10 cellular contexts compared by ENCODE assay signal in the genomic region with DNA sequence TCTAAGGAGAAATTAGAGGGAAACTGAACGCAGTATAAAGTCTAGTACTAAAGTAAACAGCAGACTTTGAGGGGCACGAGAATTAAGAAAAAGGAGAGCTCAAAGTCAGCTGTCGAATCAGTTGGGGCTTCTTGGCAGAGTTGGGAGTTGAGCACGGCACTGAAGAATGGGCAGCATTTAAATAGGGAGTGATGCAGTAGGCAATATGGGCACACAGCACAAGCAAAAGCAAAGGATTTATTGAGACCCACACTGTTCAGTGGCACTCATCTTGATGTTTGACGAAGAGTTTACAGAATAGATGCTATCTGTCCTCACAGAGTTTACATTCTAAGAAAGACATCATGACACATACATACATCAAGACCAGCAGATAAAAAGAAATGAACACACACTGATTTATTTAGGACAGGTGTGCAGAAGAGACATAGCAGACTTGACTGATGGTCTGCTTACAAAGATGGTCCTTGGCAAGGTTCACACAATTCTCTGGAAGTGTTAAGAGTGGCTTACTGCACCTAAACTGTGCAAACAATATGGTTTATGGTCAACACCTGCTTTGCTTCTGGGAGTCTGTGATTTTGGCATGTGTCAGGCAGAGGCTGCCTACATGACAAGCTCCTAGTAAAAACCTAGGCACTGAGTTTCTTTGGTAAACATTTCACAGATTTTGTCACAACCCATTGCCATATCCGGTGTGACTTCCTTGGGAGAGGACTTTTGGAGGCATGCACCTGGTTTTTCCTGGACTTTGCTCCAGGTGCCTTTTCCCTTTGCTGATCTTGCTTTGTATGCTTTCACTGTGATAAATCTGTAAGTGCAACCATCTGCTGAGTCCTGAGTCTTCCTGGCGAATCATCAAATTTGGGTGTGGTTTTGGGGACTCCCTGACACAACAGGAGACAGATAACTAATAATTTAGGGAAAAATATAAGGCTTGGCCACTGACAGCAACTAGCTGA. TPM values are rescaled to one million over a fixed set of nuclear protein-coding genes. Genes with fewer than 3 reads are reported as not detected.
DNase-seq lines count a peak whose midpoint lies in the region; ATAC-seq, FAIRE-seq and TF ChIP-seq lines count a peak whose summit lies in the region.
"Had no signal": no experiment of that assay in that cellular context is flagged by ENCODE, and none has a peak within 500 bp of the region (broad histone marks: within the 10 kb centered on the region; RNA-seq: fewer than 3 reads in every experiment).

No MANE protein-coding gene starts in this region.

- H3K4me1 Mint-ChIP-seq in MCF 10A (ENCODE audit: insufficient read depth, unreplicated experiment) (peaks cover 22% of the 10 kb centered on the region), type B pancreatic cell (ENCODE audit: unreplicated experiment) (peaks cover 8% of the 10 kb centered on the region)
- H3K4me1 Mint-ChIP-seq: neural crest cell had no signal

- intact Hi-C loops in MCF 10A (cut with micrococcal nuclease) (no loop called here), breast epithelium (cut with DNase I; ENCODE audit: low total_unique reads) (no loop called here)

- TF ChIP-seq CTCF in MCF 10A (IDR thresholded peaks at IDR 0.05; ENCODE audit: unreplicated experiment) (no peak), breast epithelium (IDR thresholded peaks at IDR 0.05) (no peak), foreskin fibroblast (IDR thresholded peaks at IDR 0.05; ENCODE audit: low read depth, low read length) (no peak), type B pancreatic cell (conservative IDR thresholded peaks at IDR 0.05) (no peak)

- CTCF ChIA-PET in MCF 10A (lab: Yijun Ruan, JAX): interaction anchor here (0.6 to 1.3 kb wide), 4 partner anchors 19 to 405 kb away, joined by 3 to 11 read pairs (median 5); no protein-coding TSS in a partner anchor

- DNase-seq in MCF 10A (ENCODE audit: unreplicated experiment) (peak; percentile 30), breast epithelium (ENCODE audit: low spot score in 2 of 2) (no peak), foreskin fibroblast (peak; percentile 28 to 64), type B pancreatic cell (ENCODE audit: extremely low spot score, unreplicated experiment) (no peak), SW 1271 (lab: John Stamatoyannopoulos, UW) (no peak), frontal cortex (ENCODE audit: low spot score in 2 of 2) (no peak)

- H3K36me3 ChIP-seq in breast epithelium: no peaks in the 10 kb centered on the region

- peaks cover 40% of the 10 kb centered on the region for H3K36me3 Mint-ChIP-seq in MCF 10A (ENCODE audit: insufficient read depth, unreplicated experiment)
- H3K36me3 Mint-ChIP-seq in type B pancreatic cell: peaks cover 31% of the 10 kb centered on the region

- H3K4me3 ChIP-seq in breast epithelium (no peak overlapping the region), foreskin fibroblast (ENCODE audit: low read depth in 1 of 2, low read length in 2 of 2) (no peak overlapping the region)

- no peaks in the 10 kb centered on the region for H3K27me3 Mint-ChIP-seq in MCF 10A (ENCODE audit: insufficient read depth, unreplicated experiment)
- no peaks in the 10 kb centered on the region for H3K27me3 Mint-ChIP-seq in type B pancreatic cell

- ATAC-seq in SK-N-SH treated with all-trans-retinoic acid at 6 μM for 48 hours: 0 out of 3 replicates have a peak, but pooled peaks have one; percentile 16
- ATAC-seq in GM19463 (IDR thresholded peaks at IDR 0.05; ENCODE audit: unreplicated experiment): no peak

- POLR2A ChIA-PET in MCF 10A (lab: Yijun Ruan, JAX): interaction anchor here (0.7 to 2.6 kb wide), 8 partner anchors 11 to 64 kb away, joined by 3 to 18 read pairs (median 4); partner anchors contain the start of genes ALKBH1 and SLIRP

- H3K27me3 ChIP-seq in breast epithelium: no peaks in the 10 kb centered on the region

- no peaks in the 10 kb centered on the region for H3K4me1 ChIP-seq in breast epithelium

- TF ChIP-seq POLR2A in breast epithelium (IDR thresholded peaks at IDR 0.05): no peak

- FAIRE-seq in frontal cortex (lab: Jason Lieb, UNC): no peak

- H3K4me3 Mint-ChIP-seq in MCF 10A (ENCODE audit: unreplicated experiment) (no peak overlapping the region), type B pancreatic cell (no peak overlapping the region)
- H3K4me3 Mint-ChIP-seq: activated T-helper 1 cell treated with anti-CD3 and anti-CD28 coated beads, Interleukin-12 subunit alpha, Interleukin-12 subunit beta, Interleukin-2, Interleukin-4 antibody, amounts not matched to agents 30 ng/mL and 10 ng/mL and 1 ng/mL, durations not matched to agents 14 hours and 24 hours and 36 hours; neural crest cell had no signal

- no TSS peak for BruUV-seq in MCF 10A (replicated peaks; lab: Mats Ljungman, UMichigan)

- no peaks in the 10 kb centered on the region for H3K9me3 ChIP-seq in breast epithelium

- no peaks in the 10 kb centered on the region for H3K9me3 Mint-ChIP-seq in MCF 10A (ENCODE audit: unreplicated experiment)
- H3K9me3 Mint-ChIP-seq in type B pancreatic cell: no peaks in the 10 kb centered on the region
- H3K9me3 Mint-ChIP-seq: activated T-helper 1 cell treated with anti-CD3 and anti-CD28 coated beads, Interleukin-12 subunit alpha, Interleukin-12 subunit beta, Interleukin-2, Interleukin-4 antibody, amounts not matched to agents 30 ng/mL and 10 ng/mL and 1 ng/mL, durations not matched to agents 14 hours and 24 hours and 36 hours; neural crest cell had no signal

- H3K27ac Mint-ChIP-seq in MCF 10A (ENCODE audit: low read depth, unreplicated experiment) (peak overlapping the region; percentile 55), type B pancreatic cell (peak overlapping the region; percentile 44)
- H3K27ac Mint-ChIP-seq: activated T-helper 1 cell treated with anti-CD3 and anti-CD28 coated beads, Interleukin-12 subunit alpha, Interleukin-12 subunit beta, Interleukin-2, Interleukin-4 antibody, amounts not matched to agents 30 ng/mL and 10 ng/mL and 1 ng/mL, durations not matched to agents 14 hours and 24 hours and 36 hours had no signal

- H3K27ac ChIP-seq in breast epithelium: peak overlapping the region in 1 of 2 donors; percentile 13

TF ChIP-seq in SK-N-SH treated with all-trans-retinoic acid at 6 μM for 48 hours, 23 proteins besides CTCF, POLR2A, EP300 and RAD21 (continues in another document):
- TF ChIP-seq, protein P1, sequence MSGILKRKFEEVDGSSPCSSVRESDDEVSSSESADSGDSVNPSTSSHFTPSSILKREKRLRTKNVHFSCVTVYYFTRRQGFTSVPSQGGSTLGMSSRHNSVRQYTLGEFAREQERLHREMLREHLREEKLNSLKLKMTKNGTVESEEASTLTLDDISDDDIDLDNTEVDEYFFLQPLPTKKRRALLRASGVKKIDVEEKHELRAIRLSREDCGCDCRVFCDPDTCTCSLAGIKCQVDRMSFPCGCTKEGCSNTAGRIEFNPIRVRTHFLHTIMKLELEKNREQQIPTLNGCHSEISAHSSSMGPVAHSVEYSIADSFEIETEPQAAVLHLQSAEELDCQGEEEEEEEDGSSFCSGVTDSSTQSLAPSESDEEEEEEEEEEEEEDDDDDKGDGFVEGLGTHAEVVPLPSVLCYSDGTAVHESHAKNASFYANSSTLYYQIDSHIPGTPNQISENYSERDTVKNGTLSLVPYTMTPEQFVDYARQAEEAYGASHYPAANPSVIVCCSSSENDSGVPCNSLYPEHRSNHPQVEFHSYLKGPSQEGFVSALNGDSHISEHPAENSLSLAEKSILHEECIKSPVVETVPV (CRISPR knock-in tag; IDR thresholded peaks at IDR 0.05): no peak
- TF ChIP-seq ISL1 (CRISPR knock-in tag; IDR thresholded peaks at IDR 0.05) (no peak), ARNTL (CRISPR knock-in tag; IDR thresholded peaks at IDR 0.05; ENCODE audit: borderline replicate concordance, low read depth) (no peak), GLIS3 (CRISPR knock-in tag; IDR thresholded peaks at IDR 0.05) (no peak), PATZ1 (CRISPR knock-in tag; IDR thresholded peaks at IDR 0.05; ENCODE audit: borderline replicate concordance) (no peak), ZNF8 (CRISPR knock-in tag; IDR thresholded peaks at IDR 0.05) (no peak), ZFP30 (CRISPR knock-in tag; IDR thresholded peaks at IDR 0.05) (no peak)

RNA-seq across cellular contexts. Expression of gene ALKBH1, which starts 26.3 kb away (rescaled TPM):
- total RNA-seq in MCF 10A (2022) (14.4 and 19.0 TPM in 2 replicates), breast epithelium (10 to 100 TPM in 2 of 3 donors, 1 to 10 TPM in 1; 5.6 to 17.0 (median 12.8) TPM), type B pancreatic cell (ENCODE audit: low replicate concordance) (14.5 and 19.1 TPM in 2 replicates), frontal cortex (13.0 TPM)

RNA-seq across cellular contexts. Expression of gene SLIRP, which starts 26.4 kb away (rescaled TPM):
- total RNA-seq in MCF 10A (2022): 154 and 249 TPM in 2 replicates
- total RNA-seq in breast epithelium: 100 to 1,000 TPM; 101 to 156 (median 153) TPM
- total RNA-seq in type B pancreatic cell (ENCODE audit: low replicate concordance): 125 and 128 TPM in 2 replicates
- 95.4 TPM for total RNA-seq in frontal cortex

Comparison
In these comparisons a context has a peak if more than half of its experiments do, and no peak if none do; other contexts are left out.
1. DNase-seq: peak in MCF 10A (single experiment) and foreskin fibroblast (2 of 2); none in breast epithelium (0 of 2), type B pancreatic cell (single experiment), SW 1271 (0 of 2) and frontal cortex (0 of 2).